1 cellular context compared by ENCODE assay signal in the genomic region with DNA sequence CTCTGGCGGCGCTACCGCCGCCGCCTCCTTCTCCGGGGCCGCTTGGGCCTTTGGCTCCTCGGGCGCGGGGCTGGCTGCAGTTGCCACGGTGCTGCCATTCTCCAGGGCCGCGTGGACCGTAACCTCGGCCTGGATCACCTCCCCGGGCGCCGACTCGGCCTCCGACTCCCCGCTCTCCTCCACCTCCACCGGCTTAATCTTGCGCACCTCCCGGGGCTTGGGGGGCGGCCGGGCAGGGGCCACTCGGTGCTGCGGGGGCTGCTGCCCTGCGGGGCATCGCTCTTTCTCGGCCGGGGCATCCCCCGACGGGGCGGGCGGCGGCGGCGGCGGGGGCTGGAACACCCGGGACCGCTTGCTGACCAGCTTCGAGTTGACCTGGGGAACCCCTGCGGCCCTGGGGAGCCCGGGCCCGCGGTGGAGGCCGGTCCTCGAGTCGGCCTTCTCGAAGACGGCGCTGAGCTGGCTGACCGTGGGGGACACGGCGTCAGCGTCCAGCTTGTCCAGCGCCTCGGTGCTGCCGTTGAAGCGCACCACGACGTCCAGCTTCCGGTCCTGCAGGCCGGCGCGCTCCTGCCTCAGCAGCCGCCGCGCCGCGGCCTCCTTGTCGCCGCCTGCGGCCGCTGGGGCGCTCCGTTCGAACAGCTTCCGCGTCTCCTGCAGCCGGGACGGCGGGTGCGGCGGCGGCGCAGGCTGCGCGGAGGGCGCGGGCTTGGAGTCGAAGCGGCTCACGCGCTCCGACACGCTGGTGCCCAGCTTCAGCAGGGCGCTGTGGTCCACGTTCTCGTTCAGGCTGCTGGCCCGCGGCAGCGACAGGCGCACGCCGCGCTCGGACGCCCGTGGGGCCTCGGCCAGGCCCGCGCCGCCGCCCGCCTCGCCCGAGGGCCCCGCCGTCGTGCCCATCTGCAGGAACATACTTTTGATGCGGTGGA.
A peak's percentile ranks its signal among the peaks of the same experiment; 100 is the strongest.
TF ChIP-seq lines count a peak whose summit lies in the region.

No MANE protein-coding gene starts in this region.

TF ChIP-seq in HepG2, 621 proteins besides CTCF, POLR2A, EP300 and RAD21 (continued from another document and continues in another):
- TF ChIP-seq ZNF891 (CRISPR knock-in tag; IDR thresholded peaks at IDR 0.05), result no peak
- no peak for TF ChIP-seq PAWR (CRISPR knock-in tag; IDR thresholded peaks at IDR 0.05; ENCODE audit: borderline replicate concordance)
- no peak for TF ChIP-seq ZNF605 (CRISPR knock-in tag; IDR thresholded peaks at IDR 0.05)
- TF ChIP-seq, protein P1, sequence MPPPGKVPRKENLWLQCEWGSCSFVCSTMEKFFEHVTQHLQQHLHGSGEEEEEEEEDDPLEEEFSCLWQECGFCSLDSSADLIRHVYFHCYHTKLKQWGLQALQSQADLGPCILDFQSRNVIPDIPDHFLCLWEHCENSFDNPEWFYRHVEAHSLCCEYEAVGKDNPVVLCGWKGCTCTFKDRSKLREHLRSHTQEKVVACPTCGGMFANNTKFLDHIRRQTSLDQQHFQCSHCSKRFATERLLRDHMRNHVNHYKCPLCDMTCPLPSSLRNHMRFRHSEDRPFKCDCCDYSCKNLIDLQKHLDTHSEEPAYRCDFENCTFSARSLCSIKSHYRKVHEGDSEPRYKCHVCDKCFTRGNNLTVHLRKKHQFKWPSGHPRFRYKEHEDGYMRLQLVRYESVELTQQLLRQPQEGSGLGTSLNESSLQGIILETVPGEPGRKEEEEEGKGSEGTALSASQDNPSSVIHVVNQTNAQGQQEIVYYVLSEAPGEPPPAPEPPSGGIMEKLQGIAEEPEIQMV (CRISPR knock-in tag; IDR thresholded peaks at IDR 0.05; ENCODE audit: low read depth), result 0 out of 2 replicates have a peak, but pooled peaks have one; percentile 54
- TF ChIP-seq ZBTB8A (CRISPR knock-in tag; IDR thresholded peaks at IDR 0.05; ENCODE audit: borderline replicate concordance, low read depth), result no peak
- TF ChIP-seq, protein P2, sequence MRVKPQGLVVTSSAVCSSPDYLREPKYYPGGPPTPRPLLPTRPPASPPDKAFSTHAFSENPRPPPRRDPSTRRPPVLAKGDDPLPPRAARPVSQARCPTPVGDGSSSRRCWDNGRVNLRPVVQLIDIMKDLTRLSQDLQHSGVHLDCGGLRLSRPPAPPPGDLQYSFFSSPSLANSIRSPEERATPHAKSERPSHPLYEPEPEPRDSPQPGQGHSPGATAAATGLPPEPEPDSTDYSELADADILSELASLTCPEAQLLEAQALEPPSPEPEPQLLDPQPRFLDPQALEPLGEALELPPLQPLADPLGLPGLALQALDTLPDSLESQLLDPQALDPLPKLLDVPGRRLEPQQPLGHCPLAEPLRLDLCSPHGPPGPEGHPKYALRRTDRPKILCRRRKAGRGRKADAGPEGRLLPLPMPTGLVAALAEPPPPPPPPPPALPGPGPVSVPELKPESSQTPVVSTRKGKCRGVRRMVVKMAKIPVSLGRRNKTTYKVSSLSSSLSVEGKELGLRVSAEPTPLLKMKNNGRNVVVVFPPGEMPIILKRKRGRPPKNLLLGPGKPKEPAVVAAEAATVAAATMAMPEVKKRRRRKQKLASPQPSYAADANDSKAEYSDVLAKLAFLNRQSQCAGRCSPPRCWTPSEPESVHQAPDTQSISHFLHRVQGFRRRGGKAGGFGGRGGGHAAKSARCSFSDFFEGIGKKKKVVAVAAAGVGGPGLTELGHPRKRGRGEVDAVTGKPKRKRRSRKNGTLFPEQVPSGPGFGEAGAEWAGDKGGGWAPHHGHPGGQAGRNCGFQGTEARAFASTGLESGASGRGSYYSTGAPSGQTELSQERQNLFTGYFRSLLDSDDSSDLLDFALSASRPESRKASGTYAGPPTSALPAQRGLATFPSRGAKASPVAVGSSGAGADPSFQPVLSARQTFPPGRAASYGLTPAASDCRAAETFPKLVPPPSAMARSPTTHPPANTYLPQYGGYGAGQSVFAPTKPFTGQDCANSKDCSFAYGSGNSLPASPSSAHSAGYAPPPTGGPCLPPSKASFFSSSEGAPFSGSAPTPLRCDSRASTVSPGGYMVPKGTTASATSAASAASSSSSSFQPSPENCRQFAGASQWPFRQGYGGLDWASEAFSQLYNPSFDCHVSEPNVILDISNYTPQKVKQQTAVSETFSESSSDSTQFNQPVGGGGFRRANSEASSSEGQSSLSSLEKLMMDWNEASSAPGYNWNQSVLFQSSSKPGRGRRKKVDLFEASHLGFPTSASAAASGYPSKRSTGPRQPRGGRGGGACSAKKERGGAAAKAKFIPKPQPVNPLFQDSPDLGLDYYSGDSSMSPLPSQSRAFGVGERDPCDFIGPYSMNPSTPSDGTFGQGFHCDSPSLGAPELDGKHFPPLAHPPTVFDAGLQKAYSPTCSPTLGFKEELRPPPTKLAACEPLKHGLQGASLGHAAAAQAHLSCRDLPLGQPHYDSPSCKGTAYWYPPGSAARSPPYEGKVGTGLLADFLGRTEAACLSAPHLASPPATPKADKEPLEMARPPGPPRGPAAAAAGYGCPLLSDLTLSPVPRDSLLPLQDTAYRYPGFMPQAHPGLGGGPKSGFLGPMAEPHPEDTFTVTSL (CRISPR knock-in tag; IDR thresholded peaks at IDR 0.05; ENCODE audit: borderline replicate concordance), result no peak
- TF ChIP-seq ZNF367 (CRISPR knock-in tag; IDR thresholded peaks at IDR 0.05; ENCODE audit: borderline replicate concordance), result no peak; the same call in 1 of the 2 replicates
- TF ChIP-seq ATF7-NPFF (CRISPR knock-in tag; IDR thresholded peaks at IDR 0.05; ENCODE audit: low read depth), result peak; percentile 78; the same call in 1 of the 2 replicates
- TF ChIP-seq ZNF292 (CRISPR knock-in tag; IDR thresholded peaks at IDR 0.05; ENCODE audit: borderline replicate concordance, low read depth), result no peak
- TF ChIP-seq MED13 (CRISPR knock-in tag; IDR thresholded peaks at IDR 0.05), result no peak
- TF ChIP-seq ZBTB38 (CRISPR knock-in tag; IDR thresholded peaks at IDR 0.05), result no peak
- TF ChIP-seq SIX4 (CRISPR knock-in tag; IDR thresholded peaks at IDR 0.05), result no peak
- no peak for TF ChIP-seq KDM6A (CRISPR knock-in tag; IDR thresholded peaks at IDR 0.05; ENCODE audit: low read depth)
- 0 out of 2 replicates have a peak, but pooled peaks have one; percentile 7 for TF ChIP-seq ZBTB7A (CRISPR knock-in tag; IDR thresholded peaks at IDR 0.05)
- TF ChIP-seq PAF1 (CRISPR knock-in tag; IDR thresholded peaks at IDR 0.05), result no peak
- no peak for TF ChIP-seq MTF1 (CRISPR knock-in tag; IDR thresholded peaks at IDR 0.05)
- TF ChIP-seq, protein P3, sequence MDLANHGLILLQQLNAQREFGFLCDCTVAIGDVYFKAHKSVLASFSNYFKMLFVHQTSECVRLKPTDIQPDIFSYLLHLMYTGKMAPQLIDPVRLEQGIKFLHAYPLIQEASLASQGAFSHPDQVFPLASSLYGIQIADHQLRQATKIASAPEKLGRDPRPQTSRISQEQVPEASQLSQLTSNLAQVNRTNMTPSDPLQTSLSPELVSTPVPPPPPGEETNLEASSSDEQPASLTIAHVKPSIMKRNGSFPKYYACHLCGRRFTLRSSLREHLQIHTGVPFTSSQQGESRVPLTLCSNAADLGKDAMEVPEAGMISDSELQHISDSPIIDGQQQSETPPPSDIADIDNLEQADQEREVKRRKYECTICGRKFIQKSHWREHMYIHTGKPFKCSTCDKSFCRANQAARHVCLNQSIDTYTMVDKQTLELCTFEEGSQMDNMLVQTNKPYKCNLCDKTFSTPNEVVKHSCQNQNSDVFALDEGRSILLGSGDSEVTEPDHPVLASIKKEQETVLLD (CRISPR knock-in tag; IDR thresholded peaks at IDR 0.05; ENCODE audit: low read depth), result peak; percentile 83
- TF ChIP-seq, protein P4, sequence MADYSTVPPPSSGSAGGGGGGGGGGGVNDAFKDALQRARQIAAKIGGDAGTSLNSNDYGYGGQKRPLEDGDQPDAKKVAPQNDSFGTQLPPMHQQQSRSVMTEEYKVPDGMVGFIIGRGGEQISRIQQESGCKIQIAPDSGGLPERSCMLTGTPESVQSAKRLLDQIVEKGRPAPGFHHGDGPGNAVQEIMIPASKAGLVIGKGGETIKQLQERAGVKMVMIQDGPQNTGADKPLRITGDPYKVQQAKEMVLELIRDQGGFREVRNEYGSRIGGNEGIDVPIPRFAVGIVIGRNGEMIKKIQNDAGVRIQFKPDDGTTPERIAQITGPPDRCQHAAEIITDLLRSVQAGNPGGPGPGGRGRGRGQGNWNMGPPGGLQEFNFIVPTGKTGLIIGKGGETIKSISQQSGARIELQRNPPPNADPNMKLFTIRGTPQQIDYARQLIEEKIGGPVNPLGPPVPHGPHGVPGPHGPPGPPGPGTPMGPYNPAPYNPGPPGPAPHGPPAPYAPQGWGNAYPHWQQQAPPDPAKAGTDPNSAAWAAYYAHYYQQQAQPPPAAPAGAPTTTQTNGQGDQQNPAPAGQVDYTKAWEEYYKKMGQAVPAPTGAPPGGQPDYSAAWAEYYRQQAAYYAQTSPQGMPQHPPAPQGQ (CRISPR knock-in tag; IDR thresholded peaks at IDR 0.05; ENCODE audit: borderline replicate concordance), result no peak
- TF ChIP-seq ZNF790 (CRISPR knock-in tag; IDR thresholded peaks at IDR 0.05; ENCODE audit: borderline replicate concordance), result peak; percentile 55; the same call in 1 of the 2 replicates
- TF ChIP-seq ETV5 (CRISPR knock-in tag; IDR thresholded peaks at IDR 0.05; ENCODE audit: borderline replicate concordance), result peak; percentile 89
- TF ChIP-seq, protein P5, sequence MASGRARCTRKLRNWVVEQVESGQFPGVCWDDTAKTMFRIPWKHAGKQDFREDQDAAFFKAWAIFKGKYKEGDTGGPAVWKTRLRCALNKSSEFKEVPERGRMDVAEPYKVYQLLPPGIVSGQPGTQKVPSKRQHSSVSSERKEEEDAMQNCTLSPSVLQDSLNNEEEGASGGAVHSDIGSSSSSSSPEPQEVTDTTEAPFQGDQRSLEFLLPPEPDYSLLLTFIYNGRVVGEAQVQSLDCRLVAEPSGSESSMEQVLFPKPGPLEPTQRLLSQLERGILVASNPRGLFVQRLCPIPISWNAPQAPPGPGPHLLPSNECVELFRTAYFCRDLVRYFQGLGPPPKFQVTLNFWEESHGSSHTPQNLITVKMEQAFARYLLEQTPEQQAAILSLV (CRISPR knock-in tag; IDR thresholded peaks at IDR 0.05; ENCODE audit: borderline replicate concordance), result peak; percentile 40; the same call in 1 of the 2 replicates
- peak; percentile 92 for TF ChIP-seq ARNT2 (CRISPR knock-in tag; IDR thresholded peaks at IDR 0.05; ENCODE audit: low read depth)
- TF ChIP-seq EED (CRISPR knock-in tag; IDR thresholded peaks at IDR 0.05), result no peak; the same call in 1 of the 2 replicates
- no peak; the same call in 1 of the 2 replicates for TF ChIP-seq ZNF773 (CRISPR knock-in tag; IDR thresholded peaks at IDR 0.05; ENCODE audit: borderline replicate concordance)
- 0 out of 2 replicates have a peak, but pooled peaks have one; percentile 46 for TF ChIP-seq ZNF383 (CRISPR knock-in tag; IDR thresholded peaks at IDR 0.05; ENCODE audit: borderline replicate concordance)
- TF ChIP-seq ZNF326 (CRISPR knock-in tag; IDR thresholded peaks at IDR 0.05; ENCODE audit: borderline replicate concordance), result no peak
- TF ChIP-seq, protein P6, sequence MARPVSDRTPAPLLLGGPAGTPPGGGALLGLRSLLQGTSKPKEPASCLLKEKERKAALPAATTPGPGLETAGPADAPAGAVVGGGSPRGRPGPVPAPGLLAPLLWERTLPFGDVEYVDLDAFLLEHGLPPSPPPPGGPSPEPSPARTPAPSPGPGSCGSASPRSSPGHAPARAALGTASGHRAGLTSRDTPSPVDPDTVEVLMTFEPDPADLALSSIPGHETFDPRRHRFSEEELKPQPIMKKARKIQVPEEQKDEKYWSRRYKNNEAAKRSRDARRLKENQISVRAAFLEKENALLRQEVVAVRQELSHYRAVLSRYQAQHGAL (CRISPR knock-in tag; IDR thresholded peaks at IDR 0.05; ENCODE audit: not compliant biosample characterization), result no peak
- TF ChIP-seq ZNF441 (CRISPR knock-in tag; IDR thresholded peaks at IDR 0.05; ENCODE audit: borderline replicate concordance), result peak; percentile 86
- TF ChIP-seq, protein P7, sequence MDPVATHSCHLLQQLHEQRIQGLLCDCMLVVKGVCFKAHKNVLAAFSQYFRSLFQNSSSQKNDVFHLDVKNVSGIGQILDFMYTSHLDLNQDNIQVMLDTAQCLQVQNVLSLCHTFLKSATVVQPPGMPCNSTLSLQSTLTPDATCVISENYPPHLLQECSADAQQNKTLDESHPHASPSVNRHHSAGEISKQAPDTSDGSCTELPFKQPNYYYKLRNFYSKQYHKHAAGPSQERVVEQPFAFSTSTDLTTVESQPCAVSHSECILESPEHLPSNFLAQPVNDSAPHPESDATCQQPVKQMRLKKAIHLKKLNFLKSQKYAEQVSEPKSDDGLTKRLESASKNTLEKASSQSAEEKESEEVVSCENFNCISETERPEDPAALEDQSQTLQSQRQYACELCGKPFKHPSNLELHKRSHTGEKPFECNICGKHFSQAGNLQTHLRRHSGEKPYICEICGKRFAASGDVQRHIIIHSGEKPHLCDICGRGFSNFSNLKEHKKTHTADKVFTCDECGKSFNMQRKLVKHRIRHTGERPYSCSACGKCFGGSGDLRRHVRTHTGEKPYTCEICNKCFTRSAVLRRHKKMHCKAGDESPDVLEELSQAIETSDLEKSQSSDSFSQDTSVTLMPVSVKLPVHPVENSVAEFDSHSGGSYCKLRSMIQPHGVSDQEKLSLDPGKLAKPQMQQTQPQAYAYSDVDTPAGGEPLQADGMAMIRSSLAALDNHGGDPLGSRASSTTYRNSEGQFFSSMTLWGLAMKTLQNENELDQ (CRISPR knock-in tag; IDR thresholded peaks at IDR 0.05; ENCODE audit: borderline replicate concordance), result no peak
- TF ChIP-seq PPARG (CRISPR knock-in tag; conservative IDR thresholded peaks at IDR 0.05), result 0 out of 2 replicates have a peak, but pooled peaks have one; percentile 22
- no peak for TF ChIP-seq GFI1 (CRISPR knock-in tag; IDR thresholded peaks at IDR 0.05; ENCODE audit: borderline replicate concordance)
- TF ChIP-seq ZNF562 (CRISPR knock-in tag; IDR thresholded peaks at IDR 0.05; ENCODE audit: borderline replicate concordance), result no peak
- TF ChIP-seq HOXD1 (CRISPR knock-in tag; IDR thresholded peaks at IDR 0.05), result no peak; the same call in 1 of the 2 replicates
- TF ChIP-seq, protein P8, sequence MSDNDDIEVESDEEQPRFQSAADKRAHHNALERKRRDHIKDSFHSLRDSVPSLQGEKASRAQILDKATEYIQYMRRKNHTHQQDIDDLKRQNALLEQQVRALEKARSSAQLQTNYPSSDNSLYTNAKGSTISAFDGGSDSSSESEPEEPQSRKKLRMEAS (IDR thresholded peaks at IDR 0.05), result peak; percentile 89
- no peak for TF ChIP-seq NR2C2 (CRISPR knock-in tag; IDR thresholded peaks at IDR 0.05; ENCODE audit: borderline replicate concordance)
- TF ChIP-seq ZBTB3 (CRISPR knock-in tag; IDR thresholded peaks at IDR 0.05; ENCODE audit: borderline replicate concordance, low read depth), result no peak; the same call in 1 of the 2 replicates
- TF ChIP-seq HOXA9 (CRISPR knock-in tag; IDR thresholded peaks at IDR 0.05; ENCODE audit: borderline replicate concordance), result no peak; the same call in 1 of the 2 replicates
- TF ChIP-seq FOXA3 (CRISPR knock-in tag; IDR thresholded peaks at IDR 0.05), result 0 out of 2 replicates have a peak, but pooled peaks have one; percentile 30
- TF ChIP-seq, protein P9, sequence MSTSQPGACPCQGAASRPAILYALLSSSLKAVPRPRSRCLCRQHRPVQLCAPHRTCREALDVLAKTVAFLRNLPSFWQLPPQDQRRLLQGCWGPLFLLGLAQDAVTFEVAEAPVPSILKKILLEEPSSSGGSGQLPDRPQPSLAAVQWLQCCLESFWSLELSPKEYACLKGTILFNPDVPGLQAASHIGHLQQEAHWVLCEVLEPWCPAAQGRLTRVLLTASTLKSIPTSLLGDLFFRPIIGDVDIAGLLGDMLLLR (CRISPR knock-in tag; IDR thresholded peaks at IDR 0.05), result peak; percentile 79
- no peak for TF ChIP-seq KDM4B (CRISPR knock-in tag; IDR thresholded peaks at IDR 0.05)
- TF ChIP-seq ZNF225 (CRISPR knock-in tag; IDR thresholded peaks at IDR 0.05), result no peak
- TF ChIP-seq MTA1 (CRISPR knock-in tag; IDR thresholded peaks at IDR 0.05; ENCODE audit: borderline replicate concordance), result no peak; the same call in 1 of the 2 replicates
- peak; percentile 89 for TF ChIP-seq HES4 (CRISPR knock-in tag; IDR thresholded peaks at IDR 0.05; ENCODE audit: borderline replicate concordance)
- TF ChIP-seq CBFB (CRISPR knock-in tag; IDR thresholded peaks at IDR 0.05), result peak; percentile 14; the same call in 1 of the 2 replicates
- TF ChIP-seq ZNF234 (CRISPR knock-in tag; conservative IDR thresholded peaks at IDR 0.05), result 0 out of 2 replicates have a peak, but pooled peaks have one; percentile 81
